ENCODE assay signal across 3 cellular contexts in genomic region chr1:44820945-44821715, GRCh38.
TF ChIP-seq lines count a peak whose summit lies in the region.

No MANE protein-coding gene starts in this region.

TF ChIP-seq in A549, 52 proteins besides CTCF, POLR2A, EP300 and RAD21:
- no peak for TF ChIP-seq PBX3 (IDR thresholded peaks at IDR 0.05)
- no peak for TF ChIP-seq ZSCAN20 (CRISPR knock-in tag; IDR thresholded peaks at IDR 0.05)
- no peak for TF ChIP-seq ATOH8 (CRISPR knock-in tag; IDR thresholded peaks at IDR 0.05; ENCODE audit: low read depth)

TF ChIP-seq in IMR-90, 13 proteins besides CTCF, POLR2A, EP300 and RAD21:
- TF ChIP-seq MXI1 (IDR thresholded peaks at IDR 0.05; ENCODE audit: borderline replicate concordance, low read depth, low read length) (no peak), NFE2L2 (IDR thresholded peaks at IDR 0.05; ENCODE audit: low read depth, low read length) (no peak), CEBPB (IDR thresholded peaks at IDR 0.05; ENCODE audit: low read depth, low read length) (no peak), USF2 (IDR thresholded peaks at IDR 0.05; ENCODE audit: low read depth, low read length) (no peak), RFX5 (IDR thresholded peaks at IDR 0.05; ENCODE audit: low read depth, low read length) (no peak), SMC3 (IDR thresholded peaks at IDR 0.05; ENCODE audit: low read depth, low read length) (no peak), FOS (IDR thresholded peaks at IDR 0.05; ENCODE audit: low read depth, low read length) (no peak), ELK1 (IDR thresholded peaks at IDR 0.05; ENCODE audit: borderline replicate concordance, low read depth, low read length) (no peak), MAZ (IDR thresholded peaks at IDR 0.05; ENCODE audit: borderline replicate concordance, low read depth, low read length) (no peak), RCOR1 (IDR thresholded peaks at IDR 0.05; ENCODE audit: insufficient replicate concordance, low read length) (no peak), MAFK (IDR thresholded peaks at IDR 0.05; ENCODE audit: low read depth, low read length) (no peak), CHD1 (IDR thresholded peaks at IDR 0.05; ENCODE audit: low read depth, low read length) (no peak), BHLHE40 (IDR thresholded peaks at IDR 0.05; ENCODE audit: low read depth, low read length) (no peak)

TF ChIP-seq in GM12891, 5 proteins besides CTCF, POLR2A, EP300 and RAD21:
- TF ChIP-seq POLR2AphosphoS5 (IDR thresholded peaks at IDR 0.05; ENCODE audit: low read depth, low read length) (no peak), POU2F2 (IDR thresholded peaks at IDR 0.05; ENCODE audit: low read depth, low read length) (no peak), PAX5 (IDR thresholded peaks at IDR 0.05; ENCODE audit: insufficient read depth, low read length, severe bottlenecking) (no peak), TAF1 (IDR thresholded peaks at IDR 0.05; ENCODE audit: low read depth, low read length) (no peak), SPI1 (IDR thresholded peaks at IDR 0.05; ENCODE audit: low read depth, low read length) (no peak)
TF ChIP-seq in GM12891: peak in this region for 0.
